Comparison of ENCODE assay signal across 8 cellular contexts in the genomic region with DNA sequence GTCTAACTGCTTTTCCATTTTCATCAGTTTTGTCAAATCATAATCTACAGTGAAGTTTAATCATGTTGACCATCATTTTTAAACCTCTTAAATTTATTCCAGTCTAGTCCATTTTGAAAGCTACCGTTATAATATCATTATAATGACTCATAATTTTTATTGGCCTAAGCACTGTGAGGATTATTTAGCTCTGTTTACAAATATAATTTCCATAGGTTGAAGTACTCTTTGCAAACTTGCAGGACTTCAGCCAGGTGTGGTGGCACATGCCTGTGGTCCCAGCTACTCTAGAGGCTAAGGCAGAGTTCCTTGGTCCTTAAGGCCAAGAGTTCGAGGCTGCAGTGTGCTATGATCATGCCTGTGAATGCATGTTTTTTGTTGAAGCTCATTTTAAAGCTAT. TPM values are rescaled to one million over a fixed set of nuclear protein-coding genes. Genes with fewer than 3 reads are reported as not detected.
"Had no signal": no experiment of that assay in that cellular context is flagged by ENCODE, and none has a peak within 500 bp of the region (broad histone marks: within the 10 kb centered on the region; RNA-seq: fewer than 3 reads in every experiment).

No MANE protein-coding gene starts in this region.

- H3K4me3 ChIP-seq: GM23338 had no signal

- H3K27ac ChIP-seq: HL-60 had no signal

- H2AFZ ChIP-seq: GM23338 had no signal

- FAIRE-seq: H1, H54, HepG2 had no signal

- H3K4me2 ChIP-seq: GM23338 had no signal

- ATAC-seq: GM23338, HepG2 had no signal

- DNase-seq: H9, HCEC 1CT, KG1 had no signal

RNA-seq across cellular contexts. Expression of a gene that starts 54.3 kb away (rescaled TPM):
- total RNA-seq: HepG2 had no signal
